Comparison of ENCODE assay signal across 11 cellular contexts in the genomic region with DNA sequence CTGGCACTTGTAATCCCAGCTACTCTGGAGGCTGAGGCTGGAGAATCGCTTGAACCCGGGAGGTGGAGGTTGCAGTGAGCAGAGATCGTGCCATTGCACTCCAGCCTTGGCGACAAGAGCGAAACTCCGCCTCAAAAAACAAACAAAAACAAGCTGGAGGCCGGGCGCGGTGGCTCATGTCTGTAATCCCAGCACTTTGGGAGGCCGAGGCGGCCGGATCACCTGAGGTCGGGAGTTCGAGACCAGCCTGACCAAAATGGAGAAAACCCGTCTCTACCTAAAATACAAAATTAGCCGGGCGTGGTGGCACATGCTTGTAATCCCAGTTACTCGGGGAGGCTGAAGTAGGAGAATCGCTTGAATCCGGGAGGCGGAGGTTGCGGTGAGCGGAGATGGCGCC. TPM values are rescaled to one million over a fixed set of nuclear protein-coding genes. Genes with fewer than 3 reads are reported as not detected.
DNase-seq lines count a peak whose midpoint lies in the region; ATAC-seq and TF ChIP-seq lines count a peak whose summit lies in the region.
"Not testable (repeated sequence)": the region's sequence is repeated elsewhere in the genome, so short reads cannot be mapped to it uniquely, and the experiment has no call there.
"Had no signal": no experiment of that assay in that cellular context is flagged by ENCODE, and none has a peak within 500 bp of the region (broad histone marks: within the 10 kb centered on the region; RNA-seq: fewer than 3 reads in every experiment).

No MANE protein-coding gene starts in this region.

- not testable (repeated sequence) for H3K4me3 ChIP-seq in CD8-positive, alpha-beta memory T cell (ENCODE audit: low read length); iPS-15b (ENCODE audit: low read depth, low read length)

- peaks cover 24 to 37% (median 31%) of the 10 kb centered on the region in 3 donors for H3K4me1 Mint-ChIP-seq in CD8-positive, alpha-beta memory T cell
- peaks cover 13% of the 10 kb centered on the region for H3K4me1 Mint-ChIP-seq in T-helper 2 cell treated with Interferon-gamma antibody and Interleukin-4, amounts not matched to agents 5 μg/mL and 100 μg/mL, for 36 hours (ENCODE audit: low read depth)
- H3K4me1 Mint-ChIP-seq in activated T-helper 17 cell treated with anti-CD3 and anti-CD28 coated beads, Interleukin-2, amount 50 U/mL, for 72 hours, result peaks cover 20% of the 10 kb centered on the region
- not testable (repeated sequence) for H3K4me1 Mint-ChIP-seq in chondrocyte (ENCODE audit: low read depth)
- peaks cover 28 to 29% of the 10 kb centered on the region in 2 donors for H3K4me1 Mint-ChIP-seq in natural killer cell
- H3K4me1 Mint-ChIP-seq in stimulated activated naive CD8-positive, alpha-beta T cell treated with anti-CD3 and anti-CD28 coated beads, Interleukin-15, Interleukin-2, amounts not matched to agents 100 ng/mL and 50 ng/mL, for 24 hours (ENCODE audit: low read depth), result peaks cover 22% of the 10 kb centered on the region

- peak overlapping the region; percentile 61 for H3K9ac ChIP-seq in iPS-15b (ENCODE audit: low read depth, low read length)

- CTCF ChIA-PET in CD8-positive, alpha-beta memory T cell (lab: Charles Lee), result interaction anchor here (0.8 to 1.8 kb wide), 2 partner anchors 15 to 45 kb away, joined by 3 to 5 read pairs; no protein-coding TSS in a partner anchor

- not testable (repeated sequence) for ATAC-seq in activated T-helper 17 cell treated with anti-CD3 and anti-CD28 coated beads, Interleukin-2, amount 50 U/mL, for 72 hours (replicated peaks); natural killer cell

- H3K27me3 Mint-ChIP-seq in CD8-positive, alpha-beta memory T cell; T-helper 2 cell treated with Interferon-gamma antibody and Interleukin-4, amounts not matched to agents 5 μg/mL and 100 μg/mL, for 36 hours (ENCODE audit: low read depth); activated T-helper 17 cell treated with anti-CD3 and anti-CD28 coated beads, Interleukin-2, amount 50 U/mL, for 72 hours; chondrocyte (ENCODE audit: low read depth); natural killer cell (ENCODE audit: low read depth in 2 of 2); stimulated activated naive CD8-positive, alpha-beta T cell treated with anti-CD3 and anti-CD28 coated beads, Interleukin-15, Interleukin-2, amounts not matched to agents 100 ng/mL and 50 ng/mL, for 24 hours: not testable (repeated sequence)

- H3K27ac Mint-ChIP-seq in CD8-positive, alpha-beta memory T cell, result peak overlapping the region in 6 of 8 donors; percentile 65 to 97 (median 86)
- H3K27ac Mint-ChIP-seq in T-helper 2 cell treated with Interferon-gamma antibody and Interleukin-4, amounts not matched to agents 5 μg/mL and 100 μg/mL, for 36 hours, result peak overlapping the region; percentile 90
- not testable (repeated sequence) for H3K27ac Mint-ChIP-seq in activated T-helper 17 cell treated with anti-CD3 and anti-CD28 coated beads, Interleukin-2, amount 50 U/mL, for 72 hours; chondrocyte (ENCODE audit: unreplicated experiment); stimulated activated naive CD8-positive, alpha-beta T cell treated with anti-CD3 and anti-CD28 coated beads, Interleukin-15, Interleukin-2, amounts not matched to agents 100 ng/mL and 50 ng/mL, for 24 hours
- H3K27ac Mint-ChIP-seq in natural killer cell, result peak overlapping the region; percentile 79 to 81

- not testable (repeated sequence) for H3K9me3 Mint-ChIP-seq in CD8-positive, alpha-beta memory T cell; activated T-helper 17 cell treated with anti-CD3 and anti-CD28 coated beads, Interleukin-2, amount 50 U/mL, for 72 hours; chondrocyte (ENCODE audit: low read depth); natural killer cell; stimulated activated naive CD8-positive, alpha-beta T cell treated with anti-CD3 and anti-CD28 coated beads, Interleukin-15, Interleukin-2, amounts not matched to agents 100 ng/mL and 50 ng/mL, for 24 hours
- H3K9me3 Mint-ChIP-seq in T-helper 2 cell treated with Interferon-gamma antibody and Interleukin-4, amounts not matched to agents 5 μg/mL and 100 μg/mL, for 36 hours, result peaks cover 22% of the 10 kb centered on the region

- peak overlapping the region; percentile 88 to 97 (median 94) for H3K4me3 Mint-ChIP-seq in CD8-positive, alpha-beta memory T cell
- peak overlapping the region; percentile 92 for H3K4me3 Mint-ChIP-seq in T-helper 2 cell treated with Interferon-gamma antibody and Interleukin-4, amounts not matched to agents 5 μg/mL and 100 μg/mL, for 36 hours
- peak overlapping the region; percentile 79 for H3K4me3 Mint-ChIP-seq in activated T-helper 17 cell treated with anti-CD3 and anti-CD28 coated beads, Interleukin-2, amount 50 U/mL, for 72 hours
- H3K4me3 Mint-ChIP-seq in chondrocyte (ENCODE audit: unreplicated experiment), result not testable (repeated sequence)
- H3K4me3 Mint-ChIP-seq in natural killer cell, result peak overlapping the region; percentile 95
- H3K4me3 Mint-ChIP-seq in stimulated activated naive CD8-positive, alpha-beta T cell treated with anti-CD3 and anti-CD28 coated beads, Interleukin-15, Interleukin-2, amounts not matched to agents 100 ng/mL and 50 ng/mL, for 24 hours, result peak overlapping the region; percentile 85

- not testable (repeated sequence) for DNase-seq in CD8-positive, alpha-beta memory T cell; T-helper 2 cell treated with Interferon-gamma antibody and Interleukin-4, amounts not matched to agents 5 μg/mL and 100 μg/mL, for 36 hours (ENCODE audit: low spot score); natural killer cell
- DNase-seq in chondrocyte (ENCODE audit: low spot score), result peak; percentile 41

- H3K9me3 ChIP-seq in CD8-positive, alpha-beta memory T cell (ENCODE audit: low read length); iPS-15b (ENCODE audit: control insufficient read depth, insufficient read depth, low read length): not testable (repeated sequence)

- H3K4me1 ChIP-seq in CD8-positive, alpha-beta memory T cell (ENCODE audit: insufficient read depth, low read length), result not testable (repeated sequence)
- H3K4me1 ChIP-seq in iPS-15b (ENCODE audit: control insufficient read depth, insufficient read depth, low read length), result peaks cover 12% of the 10 kb centered on the region

- not testable (repeated sequence) for TF ChIP-seq CTCF in chondrocyte (IDR thresholded peaks at IDR 0.05); natural killer cell (IDR thresholded peaks at IDR 0.05)

- intact Hi-C loops in natural killer cell (cut with micrococcal nuclease), result not testable (repeated sequence)

- H3K36me3 ChIP-seq in CD8-positive, alpha-beta memory T cell (ENCODE audit: insufficient read depth, low read length); iPS-15b (ENCODE audit: control insufficient read depth, insufficient read depth, low read length): not testable (repeated sequence)

- peaks cover 0 to 16% (median 7%) of the 10 kb centered on the region in 3 donors for H3K36me3 Mint-ChIP-seq in CD8-positive, alpha-beta memory T cell
- H3K36me3 Mint-ChIP-seq in T-helper 2 cell treated with Interferon-gamma antibody and Interleukin-4, amounts not matched to agents 5 μg/mL and 100 μg/mL, for 36 hours (ENCODE audit: low read depth), result peaks cover 24% of the 10 kb centered on the region
- not testable (repeated sequence) for H3K36me3 Mint-ChIP-seq in activated T-helper 17 cell treated with anti-CD3 and anti-CD28 coated beads, Interleukin-2, amount 50 U/mL, for 72 hours (ENCODE audit: low read depth); chondrocyte (ENCODE audit: low read depth); natural killer cell
- H3K36me3 Mint-ChIP-seq in stimulated activated naive CD8-positive, alpha-beta T cell treated with anti-CD3 and anti-CD28 coated beads, Interleukin-15, Interleukin-2, amounts not matched to agents 100 ng/mL and 50 ng/mL, for 24 hours (ENCODE audit: low read depth), result peaks cover 17% of the 10 kb centered on the region

- POLR2A ChIA-PET in CD8-positive, alpha-beta memory T cell (lab: Charles Lee), result not testable (repeated sequence)

- not testable (repeated sequence) for H3K27me3 ChIP-seq in CD8-positive, alpha-beta memory T cell (ENCODE audit: insufficient read depth, low read length, poor library complexity, severe bottlenecking); iPS-15b (ENCODE audit: control insufficient read depth, insufficient read depth, low read length)

- H3K27ac ChIP-seq in CD8-positive, alpha-beta memory T cell (ENCODE audit: low read depth, low read length), result not testable (repeated sequence)

RNA-seq across cellular contexts. Expression of gene ZFP3, which starts 1.0 kb away (rescaled TPM):
- total RNA-seq in CD8-positive, alpha-beta memory T cell, result 1 to 10 TPM; 3.7 to 4.2 TPM
- polyA plus RNA-seq in CD8-positive, alpha-beta memory T cell, result 0.75 TPM
- 1 to 10 TPM; 1.4 to 1.9 TPM for total RNA-seq in activated T-helper 17 cell treated with anti-CD3 and anti-CD28 coated beads, Interleukin-2, amount 50 U/mL, for 72 hours
- 0.29 to 0.69 TPM (median 0.55 TPM) in 3 replicates for total RNA-seq in chondrocyte
- 1 to 10 TPM; 3.8 to 7.2 (median 5.1) TPM for total RNA-seq in natural killer cell
- total RNA-seq: HT1080 had no signal

RNA-seq across cellular contexts. Expression of gene ZNF232, which starts 34.4 kb away (rescaled TPM):
- 10 to 100 TPM; 21.8 to 22.9 TPM for total RNA-seq in CD8-positive, alpha-beta memory T cell
- 5.7 TPM for polyA plus RNA-seq in CD8-positive, alpha-beta memory T cell
- 10 to 100 TPM; 10.7 to 16.3 TPM for total RNA-seq in activated T-helper 17 cell treated with anti-CD3 and anti-CD28 coated beads, Interleukin-2, amount 50 U/mL, for 72 hours
- 7.4 to 8.3 TPM (median 8.0 TPM) in 3 replicates for total RNA-seq in chondrocyte
- 1 to 10 TPM; 2.8 to 6.5 (median 5.6) TPM for total RNA-seq in natural killer cell

RNA-seq across cellular contexts. Expression of gene USP6, which starts 38.6 kb away (rescaled TPM):
- total RNA-seq in CD8-positive, alpha-beta memory T cell, result under 1 TPM in 1 of 2 experiments, not detected in 1; 0.09 TPM
- 0.05 TPM for polyA plus RNA-seq in CD8-positive, alpha-beta memory T cell
- under 1 TPM; 0.06 to 0.08 TPM for total RNA-seq in activated T-helper 17 cell treated with anti-CD3 and anti-CD28 coated beads, Interleukin-2, amount 50 U/mL, for 72 hours
- 0.10 to 0.15 TPM (median 0.12 TPM) in 3 replicates for total RNA-seq in chondrocyte
- under 1 TPM; 0.07 to 0.34 (median 0.13) TPM for total RNA-seq in natural killer cell
- total RNA-seq: fibroblast of villous mesenchyme, HT1080 had no signal

RNA-seq across cellular contexts. Expression of gene SLC52A1, which starts 42.0 kb away (rescaled TPM):
- total RNA-seq in CD8-positive, alpha-beta memory T cell, result under 1 TPM; 0.35 to 0.64 TPM
- 0.12 TPM for polyA plus RNA-seq in CD8-positive, alpha-beta memory T cell
- total RNA-seq in activated T-helper 17 cell treated with anti-CD3 and anti-CD28 coated beads, Interleukin-2, amount 50 U/mL, for 72 hours, result under 1 TPM; 0.11 to 0.26 TPM
- total RNA-seq in chondrocyte (not detected in 3 replicates), natural killer cell (not detected)
- total RNA-seq: aorta, HT1080, OCI-LY7 had no signal
